13 cellular contexts compared by ENCODE assay signal in the genomic region with DNA sequence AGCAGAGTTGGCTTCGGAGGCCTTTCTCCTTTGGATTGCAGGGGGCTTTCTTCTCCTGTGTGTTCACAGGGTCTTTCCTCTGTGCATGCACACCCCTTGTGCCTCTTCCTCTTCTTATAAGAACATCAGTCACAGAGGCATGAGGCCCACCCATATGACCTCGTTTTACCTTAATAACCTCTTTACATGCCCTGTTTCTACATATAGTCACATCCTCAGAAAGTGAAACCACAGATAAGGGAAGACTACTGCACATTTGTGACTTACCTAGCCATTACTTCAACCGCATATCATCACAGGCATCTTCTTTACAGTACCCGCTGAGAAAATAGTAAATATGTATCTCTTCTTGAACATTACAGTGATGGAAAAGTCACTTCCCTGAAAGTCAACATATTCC.
DNase-seq lines count a peak whose midpoint lies in the region; ATAC-seq lines count a peak whose summit lies in the region.
"Had no signal": no experiment of that assay in that cellular context is flagged by ENCODE, and none has a peak within 500 bp of the region (broad histone marks: within the 10 kb centered on the region; RNA-seq: fewer than 3 reads in every experiment).

No MANE protein-coding gene starts in this region.

- ATAC-seq in GM18498 (IDR thresholded peaks at IDR 0.05; ENCODE audit: unreplicated experiment) (peak; percentile 72), GM19395 (IDR thresholded peaks at IDR 0.05; ENCODE audit: unreplicated experiment) (peak; percentile 76), HG03108 (IDR thresholded peaks at IDR 0.05; ENCODE audit: unreplicated experiment) (peak; percentile 56)
- ATAC-seq in activated naive CD8-positive, alpha-beta T cell treated with anti-CD3 and anti-CD28 coated beads, Interleukin-2, amount 50 U/mL, for 24 hours = peak; percentile 44
- ATAC-seq: Right ventricle myocardium inferior had no signal

- H3K36me3 ChIP-seq in MG63 = no peaks in the 10 kb centered on the region
- H3K36me3 ChIP-seq: suprapubic skin had no signal

- H3K4me3 Mint-ChIP-seq in activated naive CD8-positive, alpha-beta T cell treated with anti-CD3 and anti-CD28 coated beads, Interleukin-2, amount 50 U/mL, for 24 hours = no peak overlapping the region
- no peak overlapping the region for H3K4me3 Mint-ChIP-seq in activated naive CD4-positive, alpha-beta T cell treated with anti-CD3 and anti-CD28 coated beads for 36 hours

- no peaks in the 10 kb centered on the region for H3K36me3 Mint-ChIP-seq in activated naive CD8-positive, alpha-beta T cell treated with anti-CD3 and anti-CD28 coated beads, Interleukin-2, amount 50 U/mL, for 24 hours (ENCODE audit: low read depth)
- H3K36me3 Mint-ChIP-seq in activated naive CD4-positive, alpha-beta T cell treated with anti-CD3 and anti-CD28 coated beads for 36 hours (ENCODE audit: low read depth) = no peaks in the 10 kb centered on the region

- H3K27me3 ChIP-seq in MG63 = no peaks in the 10 kb centered on the region
- H3K27me3 ChIP-seq: suprapubic skin had no signal

- no peaks in the 10 kb centered on the region for H3K9me3 ChIP-seq in MG63
- H3K9me3 ChIP-seq: suprapubic skin had no signal

- no peaks in the 10 kb centered on the region for H3K27me3 Mint-ChIP-seq in activated naive CD8-positive, alpha-beta T cell treated with anti-CD3 and anti-CD28 coated beads, Interleukin-2, amount 50 U/mL, for 24 hours
- H3K27me3 Mint-ChIP-seq in activated naive CD4-positive, alpha-beta T cell treated with anti-CD3 and anti-CD28 coated beads for 36 hours (ENCODE audit: low read depth) = no peaks in the 10 kb centered on the region

- H3K9me3 Mint-ChIP-seq in activated naive CD8-positive, alpha-beta T cell treated with anti-CD3 and anti-CD28 coated beads, Interleukin-2, amount 50 U/mL, for 24 hours = no peaks in the 10 kb centered on the region
- H3K9me3 Mint-ChIP-seq in activated naive CD4-positive, alpha-beta T cell treated with anti-CD3 and anti-CD28 coated beads for 36 hours = no peaks in the 10 kb centered on the region

- intact Hi-C loops in activated naive CD4-positive, alpha-beta T cell treated with anti-CD3 and anti-CD28 coated beads for 36 hours (cut with micrococcal nuclease) = loop anchor here (5.0 kb wide), 1 partner anchor 66 kb away; no protein-coding TSS in a partner anchor

- no peak for DNase-seq in activated naive CD8-positive, alpha-beta T cell treated with anti-CD3 and anti-CD28 coated beads, Interleukin-2, amount 50 U/mL, for 24 hours
- DNase-seq in SIG-M5 treated with dmso at 0.1 percent for 504 hours (lab: John Stamatoyannopoulos, UW; ENCODE audit: unreplicated experiment) = no peak
- no peak for DNase-seq in MG63
- DNase-seq in iPS-NIHi11 (ENCODE audit: low spot score) = no peak
- DNase-seq in activated naive CD4-positive, alpha-beta T cell treated with anti-CD3 and anti-CD28 coated beads for 36 hours = no peak
- DNase-seq: activated gamma-delta T cell treated with Interleukin-2 at 50 U/mL for 16 hours, DMS 273 treated with DMSO at 0.1 percent for 48 hours, NCI-H345 had no signal

- H3K27ac Mint-ChIP-seq in activated naive CD8-positive, alpha-beta T cell treated with anti-CD3 and anti-CD28 coated beads, Interleukin-2, amount 50 U/mL, for 24 hours = no peak overlapping the region
- no peak overlapping the region for H3K27ac Mint-ChIP-seq in activated naive CD4-positive, alpha-beta T cell treated with anti-CD3 and anti-CD28 coated beads for 36 hours

- CTCF ChIA-PET in activated naive CD4-positive, alpha-beta T cell treated with anti-CD3 and anti-CD28 coated beads for 36 hours (lab: Charles Lee) = no interaction called here

- peaks cover 13% of the 10 kb centered on the region for H3K4me1 Mint-ChIP-seq in activated naive CD8-positive, alpha-beta T cell treated with anti-CD3 and anti-CD28 coated beads, Interleukin-2, amount 50 U/mL, for 24 hours
- H3K4me1 Mint-ChIP-seq in activated naive CD4-positive, alpha-beta T cell treated with anti-CD3 and anti-CD28 coated beads for 36 hours (ENCODE audit: low read depth) = peaks cover 7% of the 10 kb centered on the region

- H3K4me3 ChIP-seq in MG63 = no peak overlapping the region
- H3K4me3 ChIP-seq: suprapubic skin had no signal
